Comparison of ENCODE assay signal across 9 cellular contexts in the genomic region with DNA sequence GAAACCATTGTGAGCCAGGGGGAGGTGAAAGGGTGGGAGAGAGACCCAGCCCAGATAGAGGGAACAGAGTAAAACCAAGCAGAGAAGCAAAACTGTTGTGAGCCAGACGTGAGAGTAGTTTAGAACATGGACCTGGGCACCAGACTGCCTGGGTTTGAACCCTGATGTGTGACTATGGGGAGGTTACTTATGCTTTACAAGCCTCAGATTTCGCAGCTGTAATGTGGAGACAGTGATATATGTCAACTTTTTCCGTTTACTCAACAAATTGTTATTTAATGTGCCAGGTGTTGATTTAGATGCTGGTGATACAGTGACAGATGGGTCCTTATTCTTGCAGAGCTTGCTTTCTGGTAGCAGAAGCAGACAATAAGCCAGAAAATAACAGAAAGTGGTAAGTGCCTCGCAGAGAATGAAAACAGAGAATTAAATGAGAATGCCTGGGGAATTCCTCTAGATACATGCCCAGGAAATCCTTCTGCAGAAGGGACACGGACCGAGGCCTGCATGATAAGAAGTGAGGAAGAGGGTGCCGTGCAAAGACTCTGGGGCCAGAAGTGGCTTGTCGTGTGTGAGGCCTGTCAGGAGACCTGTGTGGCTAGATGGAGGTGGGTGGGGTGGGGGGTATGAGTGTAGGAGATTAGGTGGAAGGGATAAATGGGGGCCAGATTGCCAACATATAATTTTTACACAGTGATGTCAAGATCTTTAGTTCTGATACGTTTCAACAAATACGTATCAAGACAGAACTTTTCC. TPM values are rescaled to one million over a fixed set of nuclear protein-coding genes. Genes with fewer than 3 reads are reported as not detected.
DNase-seq lines count a peak whose midpoint lies in the region; ATAC-seq and TF ChIP-seq lines count a peak whose summit lies in the region.
"Had no signal": no experiment of that assay in that cellular context is flagged by ENCODE, and none has a peak within 500 bp of the region (broad histone marks: within the 10 kb centered on the region; RNA-seq: fewer than 3 reads in every experiment).

No MANE protein-coding gene starts in this region.

- 85 to 86% methylated on average over 6 to 10 of the region's 10 CpGs for WGBS in endodermal cell (ENCODE audit: insufficient coverage in 1 of 2, insufficient read length in 1 of 2), 2 experiments

- DNase-seq in Ammon's horn (ENCODE audit: low spot score) = peak; percentile 33
- DNase-seq in activated effector memory CD4-positive, alpha-beta T cell treated with Interleukin-2 at 50 U/mL for 16 hours = peak; percentile 18
- DNase-seq in stimulated activated CD4-positive, alpha-beta T cell treated with anti-CD3 and anti-CD28 coated beads, Interleukin-4, amount 100 ng/mL, for 24 hours = peak; percentile 53
- DNase-seq in midbrain (lab: John Stamatoyannopoulos, UW) = no peak
- DNase-seq in endodermal cell = no peak

- no peaks in the 10 kb centered on the region for H3K27me3 ChIP-seq in endodermal cell (ENCODE audit: control insufficient read depth, insufficient read depth, low read length, poor library complexity, severe bottlenecking)

- H3K36me3 ChIP-seq in endodermal cell (ENCODE audit: control insufficient read depth, insufficient read depth, low read length) = no peaks in the 10 kb centered on the region

- H3K36me3 Mint-ChIP-seq in endodermal cell (ENCODE audit: low read depth) = no peaks in the 10 kb centered on the region

- H3K4me3 Mint-ChIP-seq in endodermal cell = no peak overlapping the region

- no peak overlapping the region for H3K9ac ChIP-seq in endodermal cell (ENCODE audit: extremely low read depth, low read length, poor library complexity, severe bottlenecking)

- H3K4me1 Mint-ChIP-seq in endodermal cell = peaks cover 8% of the 10 kb centered on the region

- H3K27me3 Mint-ChIP-seq in endodermal cell (ENCODE audit: insufficient read depth) = no peaks in the 10 kb centered on the region

- H3K27ac ChIP-seq in endodermal cell (ENCODE audit: low read depth, low read length) = no peak overlapping the region

- no peaks in the 10 kb centered on the region for H3K9me3 Mint-ChIP-seq in endodermal cell

- peak; percentile 22 for ATAC-seq in GM19328 (IDR thresholded peaks at IDR 0.05; ENCODE audit: unreplicated experiment)
- ATAC-seq in HG03354 (IDR thresholded peaks at IDR 0.05; ENCODE audit: poor library complexity, severe bottlenecking, unreplicated experiment) = peak; percentile 9
- no peak for ATAC-seq in HG03469 (IDR thresholded peaks at IDR 0.05; ENCODE audit: unreplicated experiment)

- no peak for TF ChIP-seq CTCF in endodermal cell (conservative IDR thresholded peaks at IDR 0.05)

- H3K9me3 ChIP-seq in endodermal cell (ENCODE audit: control insufficient read depth, low read length) = no peaks in the 10 kb centered on the region

- no peaks in the 10 kb centered on the region for H3K4me1 ChIP-seq in endodermal cell (ENCODE audit: control insufficient read depth, insufficient read depth, low read length)

- no peak overlapping the region for H3K27ac Mint-ChIP-seq in endodermal cell

- no peak overlapping the region for H3K4me3 ChIP-seq in endodermal cell (ENCODE audit: low read length)

RNA-seq across cellular contexts. Expression of gene KAT2B, which starts 15.0 kb away (rescaled TPM):
- 1 to 10 TPM; 2.2 to 4.1 TPM for total RNA-seq in endodermal cell
- polyA plus RNA-seq in endodermal cell (2013, experiment 1 of 2) = 11.2 TPM
- polyA plus RNA-seq in endodermal cell (2013, experiment 2 of 2) = 10.8 TPM

RNA-seq across cellular contexts. Expression of gene PP2D1, which starts 43.1 kb away (rescaled TPM):
- total RNA-seq in endodermal cell = not detected
- polyA plus RNA-seq in endodermal cell (2013, experiment 1 of 2) = not detected
- not detected for polyA plus RNA-seq in endodermal cell (2013, experiment 2 of 2)
- total RNA-seq: myocyte had no signal

Comparison
In these comparisons a context has a peak if more than half of its experiments do, and no peak if none do; other contexts are left out.
1. DNase-seq: peak in Ammon's horn (single experiment), activated effector memory CD4-positive, alpha-beta T cell treated with Interleukin-2 at 50 U/mL for 16 hours (single experiment) and stimulated activated CD4-positive, alpha-beta T cell treated with anti-CD3 and anti-CD28 coated beads, Interleukin-4, amount 100 ng/mL, for 24 hours (single experiment); none in midbrain (single experiment) and endodermal cell (single experiment).